In genomic region chr4:121477079-121477478, GRCh38 we compare ENCODE assay signal across 34 cellular contexts.
DNase-seq lines count a peak whose midpoint lies in the region; ATAC-seq, FAIRE-seq and TF ChIP-seq lines count a peak whose summit lies in the region.
"Had no signal": no experiment of that assay in that cellular context is flagged by ENCODE, and none has a peak within 500 bp of the region (broad histone marks: within the 10 kb centered on the region; RNA-seq: fewer than 3 reads in every experiment).

No MANE protein-coding gene starts in this region.

- no peak for FAIRE-seq in D721Med (lab: Jason Lieb, UNC)
- FAIRE-seq: A204.1, A549 had no signal

- H3K4me3 ChIP-seq in GM23248 (no peak overlapping the region), neural cell (ENCODE audit: low read length) (no peak overlapping the region)
- H3K4me3 ChIP-seq: A549; BLaER1; BLaER1 treated with 17β-estradiol and CSF1 and Interleukin-3, amounts not matched to agents 10 nM and 100 nM had no signal

- no peaks in the 10 kb centered on the region for H3K36me3 ChIP-seq in GM23248 (ENCODE audit: low read depth)
- no peaks in the 10 kb centered on the region for H3K36me3 ChIP-seq in neural cell (ENCODE audit: insufficient read depth, low read length)
- H3K36me3 ChIP-seq: BE2C; BLaER1; BLaER1 treated with 17β-estradiol and CSF1 and Interleukin-3, amounts not matched to agents 10 nM and 100 nM had no signal

- TF ChIP-seq CTCF in neural cell (IDR thresholded peaks at IDR 0.05; ENCODE audit: poor library complexity, severe bottlenecking) (no peak), D721Med (IDR thresholded peaks at IDR 0.05; ENCODE audit: insufficient read depth, missing control alignments) (no peak)

- H3K27me3 ChIP-seq in GM23248 (replicated peaks; ENCODE audit: insufficient read depth) (0 out of 2 replicates have a peak, but pooled peaks cover 6% of the 10 kb centered on the region), neural cell (ENCODE audit: insufficient read depth, low read depth, low read length) (no peaks in the 10 kb centered on the region)
- H3K27me3 ChIP-seq: BE2C; BLaER1; BLaER1 treated with 17β-estradiol and CSF1 and Interleukin-3, amounts not matched to agents 10 nM and 100 nM had no signal

- TF ChIP-seq RAD21 in neural cell (conservative IDR thresholded peaks at IDR 0.05): no peak

- H3K27ac Mint-ChIP-seq in activated T-cell treated with anti-CD3 and anti-CD28 coated beads, Interleukin-2, amount 50 U/mL, for 72 hours: peak overlapping the region; percentile 38
- H3K27ac Mint-ChIP-seq: B cell; CD14-positive monocyte; CD4-positive, alpha-beta memory T cell; CD4-positive, alpha-beta T cell; CD4-positive, CD25-positive, alpha-beta regulatory T cell; CD8-positive, alpha-beta memory T cell; CD8-positive, alpha-beta T cell had no signal

- H3K27ac ChIP-seq in GM23248 (no peak overlapping the region), neural cell (ENCODE audit: low read length) (peak overlapping the region; percentile 10)
- H3K27ac ChIP-seq: 22Rv1; A549; BLaER1; BLaER1 treated with 17β-estradiol and CSF1 and Interleukin-3, amounts not matched to agents 10 nM and 100 nM; C4-2B had no signal

- in situ Hi-C loops in GM23248 (cut with MboI): no loop called here

- H3K9me2 ChIP-seq in GM23248 (ENCODE audit: insufficient read depth) (0 out of 2 replicates have a peak, but pooled peaks cover 3% of the 10 kb centered on the region), neural cell (ENCODE audit: insufficient read depth, low read length) (no peaks in the 10 kb centered on the region)

- H3K4me1 ChIP-seq in GM23248 (ENCODE audit: insufficient read depth): no peaks in the 10 kb centered on the region
- H3K4me1 ChIP-seq: A549; BE2C; BLaER1; BLaER1 treated with 17β-estradiol and CSF1 and Interleukin-3, amounts not matched to agents 10 nM and 100 nM; Caco-2 had no signal

- H4K20me1 ChIP-seq in GM23248 (ENCODE audit: insufficient read depth) (no peaks in the 10 kb centered on the region), neural cell (ENCODE audit: insufficient read depth) (no peaks in the 10 kb centered on the region)
- H4K20me1 ChIP-seq: BLaER1; BLaER1 treated with 17β-estradiol and CSF1 and Interleukin-3, amounts not matched to agents 10 nM and 100 nM had no signal

- no peaks in the 10 kb centered on the region for H3K36me3 Mint-ChIP-seq in activated T-cell treated with anti-CD3 and anti-CD28 coated beads, Interleukin-2, amount 50 U/mL, for 72 hours (ENCODE audit: insufficient read depth in 2 of 2)
- no peaks in the 10 kb centered on the region for H3K36me3 Mint-ChIP-seq in activated T-cell treated with anti-CD3 and anti-CD28 coated beads, Interleukin-2, amount 50 U/mL, for 4 hours (ENCODE audit: insufficient read depth)
- H3K36me3 Mint-ChIP-seq: CD14-positive monocyte; CD4-positive, alpha-beta memory T cell; CD4-positive, CD25-positive, alpha-beta regulatory T cell; CD8-positive, alpha-beta memory T cell; CD8-positive, alpha-beta T cell had no signal

- no peak overlapping the region for H3K4me3 Mint-ChIP-seq in activated T-cell treated with anti-CD3 and anti-CD28 coated beads, Interleukin-2, amount 50 U/mL, for 72 hours
- no peak overlapping the region for H3K4me3 Mint-ChIP-seq in activated T-cell treated with anti-CD3 and anti-CD28 coated beads, Interleukin-2, amount 50 U/mL, for 4 hours
- H3K4me3 Mint-ChIP-seq: B cell; CD14-positive monocyte; CD4-positive, alpha-beta memory T cell; CD4-positive, alpha-beta T cell; CD4-positive, CD25-positive, alpha-beta regulatory T cell; CD8-positive, alpha-beta memory T cell; CD8-positive, alpha-beta T cell had no signal

- TF ChIP-seq EP300 in neural cell (conservative IDR thresholded peaks at IDR 0.05; ENCODE audit: poor library complexity, severe bottlenecking): peak; percentile 96

- no peak for DNase-seq in activated T-cell treated with anti-CD3 and anti-CD28 coated beads, Interleukin-2, amount 50 U/mL, for 72 hours
- DNase-seq in activated T-cell treated with anti-CD3 and anti-CD28 coated beads, Interleukin-2, amount 50 U/mL, for 4 hours: no peak
- DNase-seq in GM23248: no peak
- no peak for DNase-seq in D721Med (ENCODE audit: insufficient read length, low spot score)
- DNase-seq in putamen (ENCODE audit: low spot score): no peak
- DNase-seq: 8988T; ACHN; AML-193; BE2C; C1 segment of cervical spinal cord; Caco-2; Calu3; CD4-positive, alpha-beta memory T cell; CD4-positive, alpha-beta T cell; CD4-positive, CD25-positive, alpha-beta regulatory T cell; CD8-positive, alpha-beta memory T cell; CD8-positive, alpha-beta T cell; COR-L47; DMS 273 treated with DMSO at 0.1 percent for 48 hours; DMS153; DMS53; DMS79; DMS79 treated with DMSO at 0.1 percent for 48 hours; DND-41; EL had no signal

- H3K9me3 ChIP-seq in GM23248 (ENCODE audit: low read depth) (no peaks in the 10 kb centered on the region), neural cell (ENCODE audit: low read length) (no peaks in the 10 kb centered on the region)
- H3K9me3 ChIP-seq: A549, BE2C, BLaER1 had no signal

- H3K9me3 Mint-ChIP-seq in activated T-cell treated with anti-CD3 and anti-CD28 coated beads, Interleukin-2, amount 50 U/mL, for 72 hours: no peaks in the 10 kb centered on the region
- H3K9me3 Mint-ChIP-seq in activated T-cell treated with anti-CD3 and anti-CD28 coated beads, Interleukin-2, amount 50 U/mL, for 4 hours: peaks cover 3% of the 10 kb centered on the region
- H3K9me3 Mint-ChIP-seq: CD14-positive monocyte; CD4-positive, alpha-beta T cell; CD8-positive, alpha-beta memory T cell; CD8-positive, alpha-beta T cell had no signal

- H3F3A ChIP-seq in GM23248 (ENCODE audit: insufficient read depth) (no peaks in the 10 kb centered on the region), neural cell (ENCODE audit: insufficient read depth, low read length, poor library complexity, severe bottlenecking) (peaks cover 2% of the 10 kb centered on the region)

- H2AFZ ChIP-seq in GM23248: peak overlapping the region; percentile 17; the same call in 1 of the 2 replicates
- H2AFZ ChIP-seq in neural cell (ENCODE audit: low read depth, low read length): no peak overlapping the region

- H3K79me2 ChIP-seq in GM23248 (ENCODE audit: insufficient read depth): no peaks in the 10 kb centered on the region
- H3K79me2 ChIP-seq in neural cell (replicated peaks; ENCODE audit: insufficient read depth, low read length): no peaks in the 10 kb centered on the region

- no peak overlapping the region for H3K9ac ChIP-seq in GM23248
- no peak overlapping the region for H3K9ac ChIP-seq in neural cell (ENCODE audit: low read length)
- H3K9ac ChIP-seq: BLaER1; BLaER1 treated with 17β-estradiol and CSF1 and Interleukin-3, amounts not matched to agents 10 nM and 100 nM had no signal

- WGBS in GM23248 (ENCODE audit: low coverage in 1 of 2, low lambda C conversion rate in 2 of 2, missing lambda C conversion rate in 2 of 2), 2 experiments: 35 to 55% methylated on average over 1 of the region's 1 CpG

- no peaks in the 10 kb centered on the region for H3K27me3 Mint-ChIP-seq in activated T-cell treated with anti-CD3 and anti-CD28 coated beads, Interleukin-2, amount 50 U/mL, for 72 hours (ENCODE audit: low read depth)
- no peaks in the 10 kb centered on the region for H3K27me3 Mint-ChIP-seq in activated T-cell treated with anti-CD3 and anti-CD28 coated beads, Interleukin-2, amount 50 U/mL, for 4 hours (ENCODE audit: low read depth)

- no peak overlapping the region for H3K4me2 ChIP-seq in GM23248 (ENCODE audit: unreplicated experiment)
- H3K4me2 ChIP-seq in neural cell (ENCODE audit: low read length): peak overlapping the region; percentile 40
- H3K4me2 ChIP-seq: A549; BLaER1; BLaER1 treated with 17β-estradiol and CSF1 and Interleukin-3, amounts not matched to agents 10 nM and 100 nM had no signal

- H3K4me1 Mint-ChIP-seq in activated T-cell treated with anti-CD3 and anti-CD28 coated beads, Interleukin-2, amount 50 U/mL, for 72 hours (ENCODE audit: low read depth): peaks cover 5% of the 10 kb centered on the region
- H3K4me1 Mint-ChIP-seq in activated T-cell treated with anti-CD3 and anti-CD28 coated beads, Interleukin-2, amount 50 U/mL, for 4 hours (ENCODE audit: low read depth): peaks cover 3% of the 10 kb centered on the region
- H3K4me1 Mint-ChIP-seq: B cell, CD14-positive monocyte had no signal

- ATAC-seq in activated T-cell treated with anti-CD3 and anti-CD28 coated beads, Interleukin-2, amount 50 U/mL, for 72 hours (replicated peaks in 1 of 2): no peak
- ATAC-seq in activated T-cell treated with anti-CD3 and anti-CD28 coated beads, Interleukin-2, amount 50 U/mL, for 4 hours: no peak
- ATAC-seq: A549; CD8-positive, alpha-beta T cell had no signal

TF ChIP-seq in neural cell, 6 proteins besides CTCF, POLR2A, EP300 and RAD21:
- TF ChIP-seq SMC3 (conservative IDR thresholded peaks at IDR 0.05; ENCODE audit: poor library complexity): no peak
- TF ChIP-seq POLR2AphosphoS5 (IDR thresholded peaks at IDR 0.05): peak; percentile 81
- TF ChIP-seq TAF1 (IDR thresholded peaks at IDR 0.05; ENCODE audit: low read depth): no peak
- peak; percentile 69 for TF ChIP-seq REST (IDR thresholded peaks at IDR 0.05; ENCODE audit: borderline replicate concordance)
